ENCODE assay signal across 8 cellular contexts in the genomic region with DNA sequence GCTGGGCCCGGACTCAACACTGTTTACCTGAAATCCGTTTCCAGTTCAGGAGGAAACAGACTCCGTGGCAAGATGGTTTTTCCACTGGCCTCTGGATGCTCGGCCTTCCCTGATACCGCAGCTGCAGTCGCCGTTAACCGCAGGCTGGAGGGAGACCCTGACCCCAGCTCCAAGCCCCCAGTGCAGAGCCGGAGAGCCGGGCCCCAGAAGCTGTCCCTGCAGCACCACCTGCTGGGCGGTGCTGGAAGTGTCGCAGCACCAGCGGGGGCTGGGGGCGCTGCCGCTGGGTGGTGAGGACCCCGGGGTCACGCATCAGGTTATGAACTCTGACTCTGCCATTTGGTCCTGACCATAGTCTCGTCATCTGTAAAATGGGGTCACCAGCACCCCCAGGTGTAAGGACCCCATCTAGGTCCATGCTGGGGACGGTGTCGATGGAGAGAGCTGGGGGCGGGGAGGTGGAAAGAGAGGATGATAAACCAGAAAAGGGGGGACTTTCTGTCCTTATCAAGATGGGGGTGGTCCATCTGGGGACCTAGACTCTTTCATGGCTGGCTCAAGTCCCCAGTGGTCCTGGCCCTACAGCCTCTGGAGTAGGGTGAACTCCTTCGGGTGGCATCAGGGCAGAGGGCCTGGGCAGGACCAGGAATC. TPM values are rescaled to one million over a fixed set of nuclear protein-coding genes. Genes with fewer than 3 reads are reported as not detected.
DNase-seq lines count a peak whose midpoint lies in the region; ATAC-seq and TF ChIP-seq lines count a peak whose summit lies in the region.

No MANE protein-coding gene starts in this region.

- H3K27ac ChIP-seq in VCaP: no peak overlapping the region
- no peak overlapping the region for H3K27ac ChIP-seq in dorsolateral prefrontal cortex

- intact Hi-C loops in dorsolateral prefrontal cortex (cut with DNase I): loop anchor here in 1 of 2 donors (1.0 to 2.0 kb wide), 2 partner anchors 73 to 159 kb away; no protein-coding TSS in a partner anchor

- peaks cover under 1% of the 10 kb centered on the region for H3K9me3 Mint-ChIP-seq in natural killer cell treated with Interleukin-12 subunit alpha and Interleukin-12 subunit beta and Interleukin-15 and Interleukin-18, amount 100 ng/mL, for 72 hours

- TF ChIP-seq CTCF in VCaP (conservative IDR thresholded peaks at IDR 0.05) (peak; percentile 98), dorsolateral prefrontal cortex (IDR thresholded peaks at IDR 0.05 in 54 of 56, conservative IDR thresholded peaks at IDR 0.05 in 2 of 56; ENCODE audit: low read depth in 1 of 56, partially characterized antibody in 56 of 56) (peak; percentile 75 to 99 (median 94))

- peaks cover 0 to 7% (median 0%) of the 10 kb centered on the region in 45 donors for H3K27me3 ChIP-seq in dorsolateral prefrontal cortex

- peaks cover 0 to 6% of the 10 kb centered on the region in 2 donors for H3K27me3 Mint-ChIP-seq in natural killer cell treated with Interleukin-12 subunit alpha and Interleukin-12 subunit beta and Interleukin-15 and Interleukin-18, amount 100 ng/mL, for 72 hours

- H3K27ac Mint-ChIP-seq in natural killer cell treated with Interleukin-12 subunit alpha and Interleukin-12 subunit beta and Interleukin-15 and Interleukin-18, amount 100 ng/mL, for 72 hours: no peak overlapping the region

- H3K4me3 Mint-ChIP-seq in natural killer cell treated with Interleukin-12 subunit alpha and Interleukin-12 subunit beta and Interleukin-15 and Interleukin-18, amount 100 ng/mL, for 72 hours: no peak overlapping the region

- no peak for ATAC-seq in activated CD4-positive, CD25-positive, alpha-beta regulatory T cell treated with anti-CD3 and anti-CD28 coated beads, Interleukin-2, amount 50 U/mL, for 24 hours
- peak; percentile 25 to 55 for ATAC-seq in natural killer cell treated with Interleukin-12 subunit alpha and Interleukin-12 subunit beta and Interleukin-15 and Interleukin-18, amount 100 ng/mL, for 72 hours
- ATAC-seq in GM21825 (IDR thresholded peaks at IDR 0.05; ENCODE audit: unreplicated experiment) (no peak), HG03442 (IDR thresholded peaks at IDR 0.05; ENCODE audit: unreplicated experiment) (no peak)

- peak overlapping the region in 33 of 59 donors; percentile 9 to 48 (median 32) for H3K4me3 ChIP-seq in dorsolateral prefrontal cortex

- H3K4me1 Mint-ChIP-seq in natural killer cell treated with Interleukin-12 subunit alpha and Interleukin-12 subunit beta and Interleukin-15 and Interleukin-18, amount 100 ng/mL, for 72 hours (ENCODE audit: low read depth in 2 of 2): no peaks in the 10 kb centered on the region

- DNase-seq in activated CD4-positive, CD25-positive, alpha-beta regulatory T cell treated with anti-CD3 and anti-CD28 coated beads, Interleukin-2, amount 50 U/mL, for 72 hours: peak; percentile 53
- DNase-seq in dorsolateral prefrontal cortex (no peak), NCI-H2029 treated with DMSO at 0.1 percent for 48 hours (lab: John Stamatoyannopoulos, UW) (no peak)
- no peak for DNase-seq in natural killer cell treated with Interleukin-12 subunit alpha and Interleukin-12 subunit beta and Interleukin-15 and Interleukin-18, amount 100 ng/mL, for 72 hours (ENCODE audit: low spot score)

- H3K36me3 Mint-ChIP-seq in natural killer cell treated with Interleukin-12 subunit alpha and Interleukin-12 subunit beta and Interleukin-15 and Interleukin-18, amount 100 ng/mL, for 72 hours: peaks cover 10% of the 10 kb centered on the region

RNA-seq across cellular contexts. Expression of a gene that starts 20.8 kb away (rescaled TPM):
- total RNA-seq in dorsolateral prefrontal cortex: 10 to 100 TPM; 12.6 to 55.7 (median 29.2) TPM
- total RNA-seq in natural killer cell treated with Interleukin-12 subunit alpha and Interleukin-12 subunit beta and Interleukin-15 and Interleukin-18, amount 100 ng/mL, for 72 hours: not detected

Comparison
In these comparisons a context has a peak if more than half of its experiments do, and no peak if none do; other contexts are left out.
1. ATAC-seq: peak in natural killer cell treated with Interleukin-12 subunit alpha and Interleukin-12 subunit beta and Interleukin-15 and Interleukin-18, amount 100 ng/mL, for 72 hours (2 of 2); none in activated CD4-positive, CD25-positive, alpha-beta regulatory T cell treated with anti-CD3 and anti-CD28 coated beads, Interleukin-2, amount 50 U/mL, for 24 hours (0 of 2), GM21825 (single experiment) and HG03442 (single experiment).
2. RNA of a gene that starts 20.8 kb away (total RNA-seq): 12.6 to 55.7 TPM in dorsolateral prefrontal cortex; not detected in natural killer cell treated with Interleukin-12 subunit alpha and Interleukin-12 subunit beta and Interleukin-15 and Interleukin-18, amount 100 ng/mL, for 72 hours; every median in the first group is over 10 times any median in the second.